ENCODE assay signal across 29 cellular contexts in the genomic region with DNA sequence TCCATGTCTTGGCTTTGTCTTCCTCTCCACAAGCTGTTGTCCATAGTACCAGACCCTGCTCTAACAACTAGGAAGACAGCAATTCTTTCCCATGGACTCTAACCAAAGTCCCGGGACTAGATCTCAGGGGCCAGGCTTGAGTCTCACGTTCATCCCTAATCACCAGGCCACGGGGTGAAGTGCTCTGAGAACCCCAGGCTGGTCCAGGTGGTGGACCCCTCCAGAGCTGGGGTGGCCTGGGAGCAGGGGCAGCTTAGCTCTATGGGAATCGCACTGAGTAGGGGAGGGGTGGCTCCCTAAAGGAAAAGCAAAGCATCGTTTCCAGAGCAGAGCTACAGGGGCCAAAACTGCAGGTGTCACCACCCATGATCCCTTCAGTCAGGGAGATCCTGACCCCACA.
"Had no signal": no experiment of that assay in that cellular context is flagged by ENCODE, and none has a peak within 500 bp of the region (broad histone marks: within the 10 kb centered on the region; RNA-seq: fewer than 3 reads in every experiment).

No MANE protein-coding gene starts in this region.

- H3K27me3 ChIP-seq: ascending aorta, cardiac muscle cell, left lung, ovary, suprapubic skin, tibial artery, upper lobe of right lung had no signal

- FAIRE-seq: TTC549 had no signal

- H3K36me3 ChIP-seq: ascending aorta, cardiac muscle cell, esophagus muscularis mucosa, heart left ventricle, left lung, ovary, suprapubic skin, tibial artery, upper lobe of right lung had no signal

- H3K4me1 ChIP-seq: ascending aorta, esophagus muscularis mucosa, foreskin keratinocyte, heart left ventricle, left lung, suprapubic skin, tibial artery, upper lobe of right lung had no signal

- H3K27ac Mint-ChIP-seq: activated naive CD8-positive, alpha-beta T cell treated with anti-CD3 and anti-CD28 coated beads for 36 hours; activated T-cell treated with anti-CD3 and anti-CD28 coated beads, Interleukin-2, amount 50 U/mL, for 72 hours; nephron; progenitor cell of endocrine pancreas; T-helper 1 cell treated with Interleukin-12 subunit alpha and Interleukin-12 subunit beta and Interleukin-4 antibody, amounts not matched to agents 30 μg/mL and 1 μg/mL, for 36 hours had no signal

- H3K4me3 Mint-ChIP-seq: activated naive CD8-positive, alpha-beta T cell treated with anti-CD3 and anti-CD28 coated beads for 36 hours; activated T-cell treated with anti-CD3 and anti-CD28 coated beads, Interleukin-2, amount 50 U/mL, for 72 hours; brain; nephron; T-helper 1 cell treated with Interleukin-12 subunit alpha and Interleukin-12 subunit beta and Interleukin-4 antibody, amounts not matched to agents 30 μg/mL and 1 μg/mL, for 36 hours had no signal

- H3K27me3 Mint-ChIP-seq: activated naive CD8-positive, alpha-beta T cell treated with anti-CD3 and anti-CD28 coated beads for 36 hours had no signal

- DNase-seq: activated CD4-positive, alpha-beta T cell treated with anti-CD3 and anti-CD28 coated beads for 4 hours; activated CD4-positive, alpha-beta T cell treated with anti-CD3 and anti-CD28 coated beads, Interleukin-2, amount 50 U/mL, for 4 hours; activated naive CD4-positive, alpha-beta T cell treated with Interleukin-2 at 50 U/mL for 16 hours; activated naive CD8-positive, alpha-beta T cell treated with anti-CD3 and anti-CD28 coated beads for 36 hours; activated T-cell treated with anti-CD3 and anti-CD28 coated beads for 4 hours; activated T-cell treated with anti-CD3 and anti-CD28 coated beads, Interleukin-2, amount 50 U/mL, for 72 hours; foreskin keratinocyte; mesendoderm; stimulated activated CD4-positive, alpha-beta T cell treated with anti-CD3 and anti-CD28 coated beads, Interleukin-15, amount 100 ng/mL, for 24 hours; stimulated activated naive CD4-positive, alpha-beta T cell; SW 1271; T-helper 9 cell had no signal

- H3K4me3 ChIP-seq: ascending aorta, cardiac muscle cell, esophagus muscularis mucosa, heart left ventricle, left lung, lung, ovary, smooth muscle cell, suprapubic skin, tibial artery, upper lobe of right lung had no signal

- H3K9me3 ChIP-seq: ascending aorta, esophagus muscularis mucosa, heart left ventricle, left lung, ovary, suprapubic skin, tibial artery, upper lobe of right lung had no signal

- H3K4me1 Mint-ChIP-seq: activated naive CD8-positive, alpha-beta T cell treated with anti-CD3 and anti-CD28 coated beads for 36 hours; brain; nephron had no signal

- H3K27ac ChIP-seq: ascending aorta, cardiac muscle cell, esophagus muscularis mucosa, foreskin keratinocyte, heart left ventricle, left lung, ovary, suprapubic skin, tibial artery, upper lobe of right lung, VCaP had no signal

- H3K36me3 Mint-ChIP-seq: activated naive CD8-positive, alpha-beta T cell treated with anti-CD3 and anti-CD28 coated beads for 36 hours; brain had no signal

- ATAC-seq: activated T-cell treated with anti-CD3 and anti-CD28 coated beads, Interleukin-2, amount 50 U/mL, for 72 hours; foreskin keratinocyte; heart left ventricle; left lung; upper lobe of right lung had no signal

- H3K9me3 Mint-ChIP-seq: activated naive CD8-positive, alpha-beta T cell treated with anti-CD3 and anti-CD28 coated beads for 36 hours; activated T-cell treated with anti-CD3 and anti-CD28 coated beads, Interleukin-2, amount 50 U/mL, for 72 hours; brain; nephron; T-helper 1 cell treated with Interleukin-12 subunit alpha and Interleukin-12 subunit beta and Interleukin-4 antibody, amounts not matched to agents 30 μg/mL and 1 μg/mL, for 36 hours had no signal
